Comparison of ENCODE assay signal across 18 cellular contexts in the genomic region with DNA sequence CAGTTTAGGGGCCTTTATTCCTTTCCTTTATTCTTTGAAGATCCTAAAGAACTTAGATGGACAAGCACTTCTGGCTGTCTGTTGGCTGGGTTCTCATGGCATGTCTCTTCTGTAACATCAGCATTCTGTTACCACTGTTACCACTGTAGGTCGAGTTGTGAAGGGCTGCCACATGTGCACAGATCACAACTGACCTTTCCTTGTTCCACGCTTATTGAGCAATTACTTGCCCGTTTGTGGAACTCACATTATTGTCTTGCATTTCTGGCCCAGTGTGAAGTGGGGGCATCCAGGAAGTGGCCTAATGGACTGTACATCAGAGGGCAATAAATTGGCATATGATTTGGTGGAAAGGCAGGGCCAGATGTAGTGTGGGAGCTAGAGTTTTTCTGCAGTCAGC. TPM values are rescaled to one million over a fixed set of nuclear protein-coding genes. Genes with fewer than 3 reads are reported as not detected.
A peak's percentile ranks its signal among the peaks of the same experiment; 100 is the strongest.
DNase-seq lines count a peak whose midpoint lies in the region; ATAC-seq, FAIRE-seq and TF ChIP-seq lines count a peak whose summit lies in the region.
"Had no signal": no experiment of that assay in that cellular context is flagged by ENCODE, and none has a peak within 500 bp of the region (broad histone marks: within the 10 kb centered on the region; RNA-seq: fewer than 3 reads in every experiment).

No MANE protein-coding gene starts in this region.

- peak overlapping the region; percentile 30; the same call in 1 of the 2 replicates for H2AK5ac ChIP-seq in IMR-90 (ENCODE audit: low read depth, low read length)

- H3K27me3 ChIP-seq in IMR-90 (ENCODE audit: control insufficient read depth, insufficient read depth, low read length) (no peaks in the 10 kb centered on the region), osteoblast (ENCODE audit: insufficient read depth, low read length) (no peaks in the 10 kb centered on the region)
- H3K27me3 ChIP-seq: MG63, transverse colon had no signal

- H3K9me3 Mint-ChIP-seq in activated CD4-positive, alpha-beta T cell treated with anti-CD3 and anti-CD28 coated beads for 36 hours (ENCODE audit: low read depth), result no peaks in the 10 kb centered on the region

- H3K4me3 Mint-ChIP-seq in activated CD4-positive, alpha-beta T cell treated with anti-CD3 and anti-CD28 coated beads for 36 hours, result no peak overlapping the region

- H3K4me1 ChIP-seq in IMR-90 (ENCODE audit: control insufficient read depth, insufficient read depth, low read length) (peaks cover 18% of the 10 kb centered on the region), osteoblast (ENCODE audit: insufficient read depth, low read length) (peaks cover 31% of the 10 kb centered on the region)
- H3K4me1 ChIP-seq: A549 had no signal

- H3K9me3 ChIP-seq in IMR-90 (ENCODE audit: control insufficient read depth, insufficient read depth, low read length) (no peaks in the 10 kb centered on the region), osteoblast (ENCODE audit: low read depth, low read length) (no peaks in the 10 kb centered on the region)
- H3K9me3 ChIP-seq: A549, MG63, transverse colon had no signal

- H3K4me2 ChIP-seq in IMR-90 (ENCODE audit: low read depth, low read length) (peak overlapping the region; percentile 22; the same call in 1 of the 2 replicates), osteoblast (ENCODE audit: insufficient read depth, low read length) (peak overlapping the region; percentile 2)
- H3K4me2 ChIP-seq: A549 had no signal

- H3K79me2 ChIP-seq in osteoblast (ENCODE audit: insufficient read depth, low read length), result peaks cover 73% of the 10 kb centered on the region

- no CpG with 5 or more reads among the region's 3 CpGs for WGBS in IMR-90 (ENCODE audit: extremely low coverage in 2 of 2, insufficient read length in 1 of 2), 2 experiments

- H2BK20ac ChIP-seq in IMR-90 (ENCODE audit: low read depth, low read length), result no peak overlapping the region

- CTCF ChIA-PET in activated CD4-positive, alpha-beta T cell treated with anti-CD3 and anti-CD28 coated beads for 36 hours (lab: Charles Lee), result interaction anchor here (1.6 to 10.7 kb wide), 8 partner anchors 10 to 116 kb away, joined by 4 to 82 read pairs (median 8); partner anchors contain the start of gene GBF1
- CTCF ChIA-PET in IMR-90 (lab: Yijun Ruan, JAX), result no interaction called here

- TF ChIP-seq POLR2A in IMR-90 (IDR thresholded peaks at IDR 0.05; ENCODE audit: low read depth, low read length) (no peak), GM12892 (IDR thresholded peaks at IDR 0.05; ENCODE audit: low read depth, low read length) (no peak)

- no peak overlapping the region for H4K8ac ChIP-seq in IMR-90 (ENCODE audit: low read depth in 2 of 2, low read length in 2 of 2)

- no peak overlapping the region; the same call in 1 of the 2 replicates for H3K18ac ChIP-seq in IMR-90 (ENCODE audit: low read depth, low read length)

- H3K27ac Mint-ChIP-seq in activated CD4-positive, alpha-beta T cell treated with anti-CD3 and anti-CD28 coated beads for 36 hours, result peak overlapping the region; percentile 94

- H2BK120ac ChIP-seq in IMR-90 (ENCODE audit: low read depth, low read length), result no peak overlapping the region

- no peak for TF ChIP-seq CTCF in IMR-90 (conservative IDR thresholded peaks at IDR 0.05; ENCODE audit: low read depth, low read length)
- no peak for TF ChIP-seq CTCF in fibroblast of villous mesenchyme (IDR thresholded peaks at IDR 0.05; ENCODE audit: insufficient read depth, low read depth, low read length)
- TF ChIP-seq CTCF in osteoblast (IDR thresholded peaks at IDR 0.05; ENCODE audit: extremely low read depth, low read depth, low read length), result no peak

- H3K79me1 ChIP-seq in IMR-90 (ENCODE audit: low read depth in 1 of 2, low read length in 2 of 2), result peaks cover 28 to 76% of the 10 kb centered on the region in 2 experiments

- H3K4me1 Mint-ChIP-seq in activated CD4-positive, alpha-beta T cell treated with anti-CD3 and anti-CD28 coated beads for 36 hours, result peaks cover 60% of the 10 kb centered on the region

- H3K9ac ChIP-seq in IMR-90 (ENCODE audit: low read depth, low read length), result no peak overlapping the region

- intact Hi-C loops in activated CD4-positive, alpha-beta T cell treated with anti-CD3 and anti-CD28 coated beads for 36 hours (cut with DNase I, micrococcal nuclease), result no loop called here
- intact Hi-C loops in IMR-90 (cut with micrococcal nuclease), result loop anchor here (2.0 kb wide), 1 partner anchor 22 kb away; no protein-coding TSS in a partner anchor

- H2AFZ ChIP-seq in IMR-90 (replicated peaks; ENCODE audit: low read length, poor library complexity) (no peak overlapping the region), osteoblast (ENCODE audit: low read length) (no peak overlapping the region)

- no peak overlapping the region for H3K4me3 ChIP-seq in IMR-90 (ENCODE audit: insufficient read depth, low read depth, low read length)
- H3K4me3 ChIP-seq in fibroblast of villous mesenchyme (ENCODE audit: low read depth, low read length), result no peak overlapping the region
- no peak overlapping the region for H3K4me3 ChIP-seq in osteoblast (ENCODE audit: insufficient read depth, low read length)
- H3K4me3 ChIP-seq: A549, MG63, SK-N-MC, transverse colon had no signal

- POLR2A ChIA-PET in activated CD4-positive, alpha-beta T cell treated with anti-CD3 and anti-CD28 coated beads for 36 hours (lab: Charles Lee), result interaction anchor here (1.2 to 2.0 kb wide), 3 partner anchors 15 to 126 kb away, joined by 6 to 26 read pairs (median 9); partner anchors contain the start of genes GBF1 and NFKB2
- POLR2A ChIA-PET in IMR-90 (lab: Charles Lee; ENCODE audit: unreplicated experiment), result no interaction called here

- H4K20me1 ChIP-seq in IMR-90 (ENCODE audit: insufficient read depth, low read length) (peaks cover 77% of the 10 kb centered on the region), osteoblast (ENCODE audit: insufficient read depth, low read length) (peaks cover 67% of the 10 kb centered on the region)

- no peak overlapping the region for H3K56ac ChIP-seq in IMR-90 (ENCODE audit: extremely low read depth, insufficient read depth, low read length)

- H2BK15ac ChIP-seq in IMR-90 (ENCODE audit: low read depth, low read length), result no peak overlapping the region

- in situ Hi-C loops in IMR-90 (cut with MboI; ENCODE audit: low sequenced_read_pairs), result no loop called here

- no TSS peak for BruUV-seq in IMR-90 (replicated peaks; lab: Mats Ljungman, UMichigan)

- peak overlapping the region; percentile 13; the same call in 1 of the 2 replicates for H3K27ac ChIP-seq in IMR-90 (ENCODE audit: insufficient read depth, low read length)
- peak overlapping the region; percentile 15 for H3K27ac ChIP-seq in osteoblast (ENCODE audit: low read depth, low read length)
- H3K27ac ChIP-seq: A549, SK-N-MC, transverse colon, WERI-Rb-1 had no signal

- dilution Hi-C loops in IMR-90 (cut with HindIII; ENCODE audit: low sequenced_read_pairs, unreplicated experiment), result no loop called here

- H4K91ac ChIP-seq in IMR-90 (ENCODE audit: insufficient read depth, low read depth, low read length), result no peak overlapping the region

- H2BK5ac ChIP-seq in IMR-90 (ENCODE audit: low read depth, low read length, poor library complexity, severe bottlenecking), result peak overlapping the region; percentile 20

- peak overlapping the region; percentile 21; the same call in 1 of the 2 replicates for H3K23ac ChIP-seq in IMR-90 (ENCODE audit: low read depth, low read length)

- H2AK9ac ChIP-seq in IMR-90 (replicated peaks; ENCODE audit: low read depth, low read length, poor library complexity), result no peak overlapping the region

- H3K27me3 Mint-ChIP-seq in activated CD4-positive, alpha-beta T cell treated with anti-CD3 and anti-CD28 coated beads for 36 hours, result no peaks in the 10 kb centered on the region

- no peak overlapping the region for H3K4ac ChIP-seq in IMR-90 (ENCODE audit: low read depth, low read length)

- no peak for DNase-seq in activated CD4-positive, alpha-beta T cell treated with anti-CD3 and anti-CD28 coated beads for 36 hours
- DNase-seq in activated CD4-positive, alpha-beta T cell treated with anti-CD3 and anti-CD28 coated beads, Interleukin-2, amount 50 U/mL, for 48 hours, result no peak
- DNase-seq in IMR-90 (no peak), fibroblast of villous mesenchyme (ENCODE audit: low read depth) (peak; percentile 23), osteoblast (ENCODE audit: insufficient read length, low spot score, missing footprints) (no peak), GM12892 (ENCODE audit: insufficient read length) (no peak), mesenteric fat pad (ENCODE audit: low spot score) (no peak)
- DNase-seq: effector CD4-positive, alpha-beta T cell; transverse colon; WERI-Rb-1 had no signal

- TF ChIP-seq RAD21 in IMR-90 (IDR thresholded peaks at IDR 0.05; ENCODE audit: low read length), result no peak

- 0 out of 2 replicates have a peak overlapping the region, but pooled peaks have one; percentile 46 for H3K14ac ChIP-seq in IMR-90 (replicated peaks; ENCODE audit: low read depth, low read length)

- peaks cover 35% of the 10 kb centered on the region for H3K9me1 ChIP-seq in IMR-90 (ENCODE audit: insufficient read depth, low read length)

- H3K36me3 ChIP-seq in IMR-90 (ENCODE audit: control insufficient read depth, insufficient read depth, low read length) (peaks cover 4% of the 10 kb centered on the region; the same call in 1 of the 2 replicates), osteoblast (ENCODE audit: insufficient read depth, low read length) (no peaks in the 10 kb centered on the region)
- H3K36me3 ChIP-seq: transverse colon had no signal

- no peak overlapping the region for H4K5ac ChIP-seq in IMR-90 (ENCODE audit: low read depth, low read length)

- ATAC-seq in activated CD4-positive, alpha-beta T cell treated with anti-CD3 and anti-CD28 coated beads for 36 hours, result no peak
- no peak for ATAC-seq in IMR-90 (ENCODE audit: low read depth)
- ATAC-seq in HG02759 (IDR thresholded peaks at IDR 0.05; ENCODE audit: unreplicated experiment), result no peak
- ATAC-seq: A549 had no signal

- FAIRE-seq in GM12892 (lab: Jason Lieb, UNC), result no peak
- FAIRE-seq: A549, astrocyte, keratinocyte had no signal

- peaks cover 24% of the 10 kb centered on the region for H3K36me3 Mint-ChIP-seq in activated CD4-positive, alpha-beta T cell treated with anti-CD3 and anti-CD28 coated beads for 36 hours (ENCODE audit: low read depth)

RNA-seq across cellular contexts. Expression of gene GBF1, which starts 23.7 kb away (rescaled TPM):
- total RNA-seq in activated CD4-positive, alpha-beta T cell treated with anti-CD3 and anti-CD28 coated beads for 36 hours, result 10 to 100 TPM; 33.1 to 37.5 TPM
- total RNA-seq in IMR-90 (2012; rRNA removed), result 36.4 and 38.7 TPM in 2 replicates
- 38.0 and 40.1 TPM in 2 replicates for polyA plus RNA-seq in IMR-90 (2012; rRNA removed)
- 23.1 and 25.4 TPM in 2 replicates for polyA plus RNA-seq in IMR-90 (2012; cell fraction: cytosol; rRNA removed)
- 74.8 and 86.1 TPM in 2 replicates for polyA plus RNA-seq in IMR-90 (2012; cell fraction: nucleus; rRNA removed; ENCODE audit: low replicate concordance)
- total RNA-seq in fibroblast of villous mesenchyme, result 48.3 and 58.3 TPM in 2 replicates
- 37.4 and 38.0 TPM in 2 replicates for total RNA-seq in osteoblast
- polyA plus RNA-seq in GM12892 (2012; ENCODE audit: missing spikeins), result 14.1 TPM
- total RNA-seq in mesenteric fat pad, result 34.9 TPM

RNA-seq across cellular contexts. Expression of gene PITX3, which starts 27.7 kb away (rescaled TPM):
- under 1 TPM; 0.66 to 0.81 TPM for total RNA-seq in activated CD4-positive, alpha-beta T cell treated with anti-CD3 and anti-CD28 coated beads for 36 hours
- total RNA-seq in IMR-90 (2012; rRNA removed), result not detected in 2 replicates
- polyA plus RNA-seq in IMR-90 (2012; rRNA removed), result not detected in 2 replicates
- polyA plus RNA-seq in IMR-90 (2012; cell fraction: cytosol; rRNA removed), result 0.03 and 0.13 TPM in 2 replicates
- polyA plus RNA-seq in IMR-90 (2012; cell fraction: nucleus; rRNA removed; ENCODE audit: low replicate concordance), result 0.10 and 0.18 TPM in 2 replicates
- total RNA-seq in fibroblast of villous mesenchyme, result under 0.01 TPM in 1 of 2 replicates, not detected in the other
- total RNA-seq in osteoblast, result under 0.01 TPM in 1 of 2 replicates, not detected in the other
- polyA plus RNA-seq in GM12892 (2012; ENCODE audit: missing spikeins), result not detected
- not detected for total RNA-seq in mesenteric fat pad
- total RNA-seq: glomerular endothelial cell, transverse colon had no signal
- polyA plus RNA-seq: keratinocyte, neural cell had no signal

RNA-seq across cellular contexts. Expression of gene ELOVL3, which starts 42.9 kb away (rescaled TPM):
- total RNA-seq in activated CD4-positive, alpha-beta T cell treated with anti-CD3 and anti-CD28 coated beads for 36 hours, result under 1 TPM in 1 of 2 experiments, not detected in 1; 0.14 TPM
- total RNA-seq in IMR-90 (2012; rRNA removed) (0.28 and 0.36 TPM in 2 replicates), fibroblast of villous mesenchyme (0.32 and 0.86 TPM in 2 replicates), osteoblast (2.2 and 2.7 TPM in 2 replicates), mesenteric fat pad (7.2 TPM)
- polyA plus RNA-seq in IMR-90 (2012; rRNA removed), result 0.09 and 0.14 TPM in 2 replicates
- 0.35 TPM in 1 of 2 replicates, not detected in the other for polyA plus RNA-seq in IMR-90 (2012; cell fraction: cytosol; rRNA removed)
- 0.09 and 0.14 TPM in 2 replicates for polyA plus RNA-seq in IMR-90 (2012; cell fraction: nucleus; rRNA removed; ENCODE audit: low replicate concordance)
- 0.19 TPM for polyA plus RNA-seq in GM12892 (2012; ENCODE audit: missing spikeins)
- total RNA-seq: glomerular endothelial cell, transverse colon had no signal
- polyA plus RNA-seq: neural cell had no signal
